9 cellular contexts compared by ENCODE assay signal in genomic region chr1:164440222-164440621, GRCh38.
A peak's percentile ranks its signal among the peaks of the same experiment; 100 is the strongest.
DNase-seq lines count a peak whose midpoint lies in the region; ATAC-seq and TF ChIP-seq lines count a peak whose summit lies in the region.
"Had no signal": no experiment of that assay in that cellular context is flagged by ENCODE, and none has a peak within 500 bp of the region (broad histone marks: within the 10 kb centered on the region; RNA-seq: fewer than 3 reads in every experiment).

No MANE protein-coding gene starts in this region.

- no peaks in the 10 kb centered on the region for H3K9me3 ChIP-seq in suprapubic skin

- H3K9me3 Mint-ChIP-seq in osteocyte (ENCODE audit: unreplicated experiment): no peaks in the 10 kb centered on the region

- DNase-seq in COR-L47 (lab: John Stamatoyannopoulos, UW) (peak; percentile 28), NCI-H446 treated with DMSO at 0.1 percent for 48 hours (lab: John Stamatoyannopoulos, UW) (peak; percentile 25), fibroblast of pulmonary artery (ENCODE audit: low read depth) (peak; percentile 34), osteocyte (ENCODE audit: extremely low spot score, unreplicated experiment) (no peak), suprapubic skin (ENCODE audit: low spot score in 2 of 2) (no peak), COLO829 (ENCODE audit: low spot score) (no peak)
- DNase-seq in stimulated activated CD4-positive, alpha-beta T cell treated with anti-CD3 and anti-CD28 coated beads, Interleukin-4, amount 100 ng/mL, for 1 hour: no peak
- DNase-seq: KG1 had no signal

- TF ChIP-seq CTCF in fibroblast of pulmonary artery (IDR thresholded peaks at IDR 0.05; ENCODE audit: low read length, missing control alignments) (peak; percentile 45), osteocyte (IDR thresholded peaks at IDR 0.05) (peak; percentile 54), suprapubic skin (IDR thresholded peaks at IDR 0.05) (no peak)

- H3K4me3 ChIP-seq in fibroblast of pulmonary artery (replicated peaks; ENCODE audit: low read depth, low read length): no peak overlapping the region
- H3K4me3 ChIP-seq in suprapubic skin: no peak overlapping the region

- TF ChIP-seq POLR2A in suprapubic skin (IDR thresholded peaks at IDR 0.05): no peak

- no peak for ATAC-seq in GM19463 (IDR thresholded peaks at IDR 0.05; ENCODE audit: unreplicated experiment)

- H3K27me3 ChIP-seq in suprapubic skin: no peaks in the 10 kb centered on the region

- H3K4me3 Mint-ChIP-seq in osteocyte (ENCODE audit: unreplicated experiment): no peak overlapping the region

- no peaks in the 10 kb centered on the region for H3K27me3 Mint-ChIP-seq in osteocyte (ENCODE audit: unreplicated experiment)

- no peak for TF ChIP-seq EP300 in suprapubic skin (IDR thresholded peaks at IDR 0.05)

- H3K4me1 ChIP-seq in suprapubic skin: no peaks in the 10 kb centered on the region

- no peak overlapping the region for H3K27ac ChIP-seq in suprapubic skin

- H3K27ac Mint-ChIP-seq in osteocyte (ENCODE audit: unreplicated experiment): no peak overlapping the region

- H3K36me3 Mint-ChIP-seq in osteocyte (ENCODE audit: unreplicated experiment): no peaks in the 10 kb centered on the region

- peaks cover 5% of the 10 kb centered on the region for H3K4me1 Mint-ChIP-seq in osteocyte (ENCODE audit: unreplicated experiment)

- H3K36me3 ChIP-seq in suprapubic skin: no peaks in the 10 kb centered on the region

Comparison
In these comparisons a context has a peak if more than half of its experiments do, and no peak if none do; other contexts are left out.
1. DNase-seq: peak in COR-L47 (single experiment), NCI-H446 treated with DMSO at 0.1 percent for 48 hours (single experiment) and fibroblast of pulmonary artery (single experiment); none in osteocyte (single experiment), suprapubic skin (0 of 2), stimulated activated CD4-positive, alpha-beta T cell treated with anti-CD3 and anti-CD28 coated beads, Interleukin-4, amount 100 ng/mL, for 1 hour (single experiment) and COLO829 (single experiment).
2. CTCF ChIP-seq: peak in fibroblast of pulmonary artery (single experiment) and osteocyte (single experiment); none in suprapubic skin (0 of 2).